Comparison of ENCODE assay signal across 12 cellular contexts in the genomic region with DNA sequence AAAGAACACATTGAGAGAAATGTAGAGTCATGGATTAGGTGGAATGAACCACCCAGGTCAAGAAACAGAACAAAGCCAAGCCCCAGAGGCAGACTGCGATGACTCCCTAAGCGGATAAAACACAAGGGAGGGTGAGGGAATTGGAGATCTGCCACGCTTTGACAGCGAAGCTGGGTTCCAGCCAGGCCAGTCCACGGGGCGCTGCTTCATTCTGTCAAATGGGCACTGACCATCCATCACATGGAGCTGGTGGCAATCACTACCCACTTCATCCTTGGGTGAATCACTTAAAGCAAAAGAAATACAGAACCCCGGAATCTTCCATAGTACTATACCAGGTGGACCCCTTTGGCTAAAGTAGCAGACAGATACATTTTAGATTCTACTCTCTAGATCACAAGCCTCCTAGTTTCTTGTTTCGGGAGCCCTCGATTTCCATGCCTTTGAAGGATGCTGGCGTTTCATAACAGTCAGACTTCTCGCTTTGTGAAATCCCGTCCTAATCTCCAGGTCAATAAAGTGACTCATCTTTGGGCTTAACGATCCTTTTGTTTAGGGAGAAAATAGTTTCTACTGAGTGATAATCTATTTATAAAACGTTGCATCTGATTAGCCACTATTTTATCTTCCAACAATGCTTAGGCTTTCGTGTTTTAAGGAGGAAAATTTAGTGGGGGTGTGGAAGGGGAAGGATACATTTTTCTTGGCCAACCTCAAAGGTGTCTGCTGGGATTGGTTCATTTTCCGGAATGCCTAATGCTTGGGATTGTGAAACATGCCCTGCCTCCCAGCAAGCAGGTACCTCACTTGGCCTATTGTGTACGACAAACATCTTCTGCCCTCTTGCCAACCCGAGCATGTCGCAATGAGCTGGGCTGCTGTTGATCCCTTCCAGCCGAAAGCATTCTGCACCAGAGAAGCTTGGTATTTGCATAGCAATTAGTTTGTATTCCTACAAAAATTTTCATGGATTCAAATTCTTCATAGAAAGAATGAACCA. TPM values are rescaled to one million over a fixed set of nuclear protein-coding genes. Genes with fewer than 3 reads are reported as not detected.
DNase-seq lines count a peak whose midpoint lies in the region; ATAC-seq and TF ChIP-seq lines count a peak whose summit lies in the region.
"Had no signal": no experiment of that assay in that cellular context is flagged by ENCODE, and none has a peak within 500 bp of the region (broad histone marks: within the 10 kb centered on the region; RNA-seq: fewer than 3 reads in every experiment).

No MANE protein-coding gene starts in this region.

- H3K79me2 ChIP-seq in trophoblast cell (ENCODE audit: control insufficient read depth, insufficient read depth, low read length, poor library complexity), result no peaks in the 10 kb centered on the region

- no peak overlapping the region for H4K12ac ChIP-seq in trophoblast cell (ENCODE audit: low read depth, low read length)

- peaks cover 42 to 65% (median 54%) of the 10 kb centered on the region in 10 experiments for H3K4me1 ChIP-seq in BLaER1 treated with 17β-estradiol and CSF1 and Interleukin-3, amounts not matched to agents 10 nM and 100 nM
- peaks cover 75% of the 10 kb centered on the region in 2 experiments for H3K4me1 ChIP-seq in neutrophil (ENCODE audit: control insufficient read depth in 1 of 2, insufficient read depth in 1 of 2, low read depth in 1 of 2, low read length in 1 of 2)
- H3K4me1 ChIP-seq in trophoblast cell (ENCODE audit: control insufficient read depth in 1 of 2, insufficient read depth in 2 of 2, low read length in 2 of 2), result no peaks in the 10 kb centered on the region

- H3K23ac ChIP-seq in trophoblast cell (ENCODE audit: low read length), result no peak overlapping the region

- WGBS in trophoblast cell (ENCODE audit: extremely low coverage, insufficient coverage, insufficient read length), result no CpG with 5 or more reads among the region's 20 CpGs

- no peaks in the 10 kb centered on the region for H3K36me3 ChIP-seq in BLaER1 treated with 17β-estradiol and CSF1 and Interleukin-3, amounts not matched to agents 10 nM and 100 nM
- no peaks in the 10 kb centered on the region for H3K36me3 ChIP-seq in neutrophil
- no peaks in the 10 kb centered on the region for H3K36me3 ChIP-seq in trophoblast cell (ENCODE audit: control insufficient read depth in 1 of 2, insufficient read depth in 2 of 2, low read length in 2 of 2)

- H3K18ac ChIP-seq in trophoblast cell (ENCODE audit: low read length), result no peak overlapping the region

- H3K27me3 ChIP-seq in BLaER1 treated with 17β-estradiol and CSF1 and Interleukin-3, amounts not matched to agents 10 nM and 100 nM, result no peaks in the 10 kb centered on the region
- H3K27me3 ChIP-seq in neutrophil (peaks cover 6% of the 10 kb centered on the region), trophoblast cell (ENCODE audit: insufficient read depth, low read length) (peaks cover 3% of the 10 kb centered on the region)

- no peak overlapping the region for H2AFZ ChIP-seq in trophoblast cell (ENCODE audit: insufficient read depth, low read length, poor library complexity)

- H3K27ac Mint-ChIP-seq in stimulated activated memory B cell treated with anti-CD40 and anti-IgM and Interleukin-4, amounts not matched to agents 10 μg/mL and 1 μg/mL and 100 μg/mL, for 72 hours, result no peak overlapping the region
- H3K27ac Mint-ChIP-seq: T-helper 17 cell had no signal

- H2BK5ac ChIP-seq in trophoblast cell (ENCODE audit: low read depth, low read length, poor library complexity), result no peak overlapping the region

- no peak overlapping the region for H2BK120ac ChIP-seq in trophoblast cell (ENCODE audit: insufficient read depth, low read length, poor library complexity)

- H3K4me3 Mint-ChIP-seq in stimulated activated memory B cell treated with anti-CD40 and anti-IgM and Interleukin-4, amounts not matched to agents 10 μg/mL and 1 μg/mL and 100 μg/mL, for 72 hours, result no peak overlapping the region
- H3K4me3 Mint-ChIP-seq: neural crest cell, T-helper 17 cell had no signal

- no peak for ATAC-seq in stimulated activated memory B cell treated with anti-CD40 and anti-IgM and Interleukin-4, amounts not matched to agents 10 μg/mL and 1 μg/mL and 100 μg/mL, for 72 hours
- ATAC-seq: T-helper 17 cell had no signal

- H3K4me3 ChIP-seq in BLaER1 treated with 17β-estradiol and CSF1 and Interleukin-3, amounts not matched to agents 10 nM and 100 nM, result no peak overlapping the region
- H3K4me3 ChIP-seq in epithelial cell of esophagus (ENCODE audit: low read length), result no peak overlapping the region
- peak overlapping the region; percentile 21 for H3K4me3 ChIP-seq in neutrophil (ENCODE audit: low read depth in 1 of 2, low read length in 1 of 2)
- no peak overlapping the region for H3K4me3 ChIP-seq in trophoblast cell (ENCODE audit: low read depth, low read length)

- no peak overlapping the region for H4K91ac ChIP-seq in trophoblast cell (ENCODE audit: low read depth, low read length)

- H2AK5ac ChIP-seq in trophoblast cell (ENCODE audit: low read length), result no peak overlapping the region

- no peak overlapping the region for H3K4ac ChIP-seq in trophoblast cell (ENCODE audit: low read depth, low read length)

- peaks cover 12 to 56% (median 39%) of the 10 kb centered on the region in 11 experiments; a peak in 21 of 22 replicates for H3K9me3 ChIP-seq in BLaER1 treated with 17β-estradiol and CSF1 and Interleukin-3, amounts not matched to agents 10 nM and 100 nM (replicated peaks in 1 of 11)
- H3K9me3 ChIP-seq in neutrophil (no peaks in the 10 kb centered on the region), trophoblast cell (ENCODE audit: insufficient read depth, low read depth, low read length) (peaks cover 4% of the 10 kb centered on the region)

- no peak for TF ChIP-seq CTCF in epithelial cell of esophagus (IDR thresholded peaks at IDR 0.05; ENCODE audit: insufficient read depth, low read depth, low read length, missing control alignments)
- no peak for TF ChIP-seq CTCF in neutrophil (IDR thresholded peaks at IDR 0.05)

- H3K14ac ChIP-seq in trophoblast cell (ENCODE audit: low read length), result no peak overlapping the region

- no peak overlapping the region for H2BK12ac ChIP-seq in trophoblast cell (ENCODE audit: low read length)

- no peak overlapping the region for H3K27ac ChIP-seq in BLaER1 treated with 17β-estradiol and CSF1 and Interleukin-3, amounts not matched to agents 10 nM and 100 nM
- H3K27ac ChIP-seq in neutrophil (peak overlapping the region; percentile 79), trophoblast cell (ENCODE audit: low read depth, low read length) (no peak overlapping the region)

- no peaks in the 10 kb centered on the region for H3K36me3 Mint-ChIP-seq in stimulated activated memory B cell treated with anti-CD40 and anti-IgM and Interleukin-4, amounts not matched to agents 10 μg/mL and 1 μg/mL and 100 μg/mL, for 72 hours

- H3K4me2 ChIP-seq in BLaER1 treated with 17β-estradiol and CSF1 and Interleukin-3, amounts not matched to agents 10 nM and 100 nM, result peak overlapping the region in 7 of 11 experiments; percentile 38 to 98 (median 95); a peak in 13 of 22 replicates
- H3K4me2 ChIP-seq in trophoblast cell (ENCODE audit: low read length), result no peak overlapping the region

- no peak overlapping the region for H3K9ac ChIP-seq in BLaER1 treated with 17β-estradiol and CSF1 and Interleukin-3, amounts not matched to agents 10 nM and 100 nM
- H3K9ac ChIP-seq in trophoblast cell (ENCODE audit: low read length), result no peak overlapping the region

- H3K79me1 ChIP-seq in trophoblast cell (ENCODE audit: low read length), result no peaks in the 10 kb centered on the region

- no peaks in the 10 kb centered on the region for H3K9me3 Mint-ChIP-seq in stimulated activated memory B cell treated with anti-CD40 and anti-IgM and Interleukin-4, amounts not matched to agents 10 μg/mL and 1 μg/mL and 100 μg/mL, for 72 hours

- H3K27me3 Mint-ChIP-seq in stimulated activated memory B cell treated with anti-CD40 and anti-IgM and Interleukin-4, amounts not matched to agents 10 μg/mL and 1 μg/mL and 100 μg/mL, for 72 hours, result peaks cover 69% of the 10 kb centered on the region

- DNase-seq in NCI-H226 (peak; percentile 70), epithelial cell of esophagus (ENCODE audit: low read depth) (peak; percentile 86), COLO668 (lab: John Stamatoyannopoulos, UW; ENCODE audit: unreplicated experiment) (no peak), activated gamma-delta T cell treated with Interleukin-2 at 50 U/mL for 16 hours (no peak), trophoblast cell (no peak)
- DNase-seq: DMS79, NCI-H1436 treated with DMSO at 0.1 percent for 48 hours, T-helper 17 cell had no signal

- no peak overlapping the region for H4K8ac ChIP-seq in trophoblast cell (ENCODE audit: low read depth, low read length)

- H4K20me1 ChIP-seq in BLaER1 treated with 17β-estradiol and CSF1 and Interleukin-3, amounts not matched to agents 10 nM and 100 nM, result no peaks in the 10 kb centered on the region

- H3K4me1 Mint-ChIP-seq in stimulated activated memory B cell treated with anti-CD40 and anti-IgM and Interleukin-4, amounts not matched to agents 10 μg/mL and 1 μg/mL and 100 μg/mL, for 72 hours, result peaks cover 9% of the 10 kb centered on the region

RNA-seq across cellular contexts. Expression of a gene that starts 44.1 kb away (rescaled TPM):
- polyA plus RNA-seq in trophoblast cell (2013), result 7.3 and 8.1 TPM in 2 replicates

Comparison
In these comparisons a context has a peak if more than half of its experiments do, and no peak if none do; other contexts are left out.
1. H3K4me3 ChIP-seq: peak in neutrophil (2 of 2); none in BLaER1 treated with 17β-estradiol and CSF1 and Interleukin-3, amounts not matched to agents 10 nM and 100 nM (0 of 10), epithelial cell of esophagus (single experiment) and trophoblast cell (single experiment).
2. DNase-seq: peak in NCI-H226 (single experiment) and epithelial cell of esophagus (single experiment); none in COLO668 (single experiment), activated gamma-delta T cell treated with Interleukin-2 at 50 U/mL for 16 hours (single experiment) and trophoblast cell (0 of 2).